19 cellular contexts compared by ENCODE assay signal in genomic region chr11:126483796-126484195, GRCh38.
"Had no signal": no experiment of that assay in that cellular context is flagged by ENCODE, and none has a peak within 500 bp of the region (broad histone marks: within the 10 kb centered on the region; RNA-seq: fewer than 3 reads in every experiment).

No MANE protein-coding gene starts in this region.

- H3K27me3 ChIP-seq: gastrocnemius medialis, ovary, tibial nerve had no signal

- H3K36me3 ChIP-seq: gastrocnemius medialis, heart right ventricle, lower lobe of right lung, ovary, tibial nerve had no signal

- DNase-seq: activated B cell treated with CpG ODN at 0.5 μM for 24 hours; activated CD4-positive, alpha-beta T cell treated with anti-CD3 and anti-CD28 coated beads for 48 hours; activated CD8-positive, alpha-beta memory T cell treated with anti-CD3 and anti-CD28 coated beads, Interleukin-2, amount 50 U/mL, for 4 hours; activated CD8-positive, alpha-beta T cell treated with anti-CD3 and anti-CD28 coated beads, Interleukin-2, amount 10 ng/mL, durations not matched to agents 7 days and 5 days; activated naive CD8-positive, alpha-beta T cell treated with anti-CD3 and anti-CD28 coated beads, Interleukin-2, amount 10 ng/mL, durations not matched to agents 7 days and 5 days; activated T-cell treated with anti-CD3 and anti-CD28 coated beads, Interleukin-2, amount 50 U/mL, for 48 hours; anterior cingulate cortex; dermis blood vessel endothelial cell; effector memory CD8-positive, alpha-beta T cell; gastrocnemius medialis; heart right ventricle; left cardiac atrium; lower lobe of right lung; midbrain; stimulated activated CD4-positive, alpha-beta T cell treated with anti-CD3 and anti-CD28 coated beads, Interleukin-2, amount 100 ng/mL, for 48 hours; stimulated activated naive CD4-positive, alpha-beta T cell; T-helper 2 cell had no signal

- ATAC-seq: activated CD8-positive, alpha-beta T cell treated with anti-CD3 and anti-CD28 coated beads, Interleukin-2, amount 10 ng/mL, durations not matched to agents 7 days and 5 days; effector memory CD8-positive, alpha-beta T cell; heart right ventricle; left cardiac atrium; lower lobe of right lung had no signal

- H3K27ac ChIP-seq: gastrocnemius medialis, heart right ventricle, lower lobe of right lung, ovary, tibial nerve had no signal

- H3K4me3 ChIP-seq: gastrocnemius medialis, heart right ventricle, lower lobe of right lung, ovary, tibial nerve had no signal

- H3K9me3 ChIP-seq: gastrocnemius medialis, heart right ventricle, lower lobe of right lung, ovary, tibial nerve had no signal
